9 cellular contexts compared by ENCODE assay signal in genomic region chr21:39313457-39314154, GRCh38. TPM values are rescaled to one million over a fixed set of nuclear protein-coding genes. Genes with fewer than 3 reads are reported as not detected.
A peak's percentile ranks its signal among the peaks of the same experiment; 100 is the strongest.
DNase-seq lines count a peak whose midpoint lies in the region; ATAC-seq, FAIRE-seq and TF ChIP-seq lines count a peak whose summit lies in the region.
"Had no signal": no experiment of that assay in that cellular context is flagged by ENCODE, and none has a peak within 500 bp of the region (broad histone marks: within the 10 kb centered on the region; RNA-seq: fewer than 3 reads in every experiment).

Gene BRWD1 (minus strand): TSS chr21:39313632. CDS start chr21:39313491, 141 bp downstream.

- peak within 1 kb of the TSS; percentile 96 for H3K27ac Mint-ChIP-seq in activated CD4-positive, alpha-beta T cell treated with anti-CD3 and anti-CD28 coated beads, Interleukin-2, amount 10 ng/mL, durations not matched to agents 7 days and 5 days

- H3K4me2 ChIP-seq in HepG2 (ENCODE audit: low read depth, low read length) = peak within 1 kb of the TSS; percentile 100

- TF ChIP-seq CTCF in AG09309 (IDR thresholded peaks at IDR 0.05; ENCODE audit: control insufficient read depth, insufficient read depth, low read depth, low read length, missing control alignments) (peak; percentile 10), HepG2 (CRISPR knock-in tag; IDR thresholded peaks at IDR 0.05) (peak; percentile 60)

- H3K4me3 Mint-ChIP-seq in activated CD4-positive, alpha-beta T cell treated with anti-CD3 and anti-CD28 coated beads, Interleukin-2, amount 10 ng/mL, durations not matched to agents 7 days and 5 days = peak within 1 kb of the TSS; percentile 97

- H3K4me1 ChIP-seq in HepG2 (ENCODE audit: insufficient read depth, low read length) = peaks cover 41% of the 10 kb centered on the region

- H3K27me3 Mint-ChIP-seq in activated CD4-positive, alpha-beta T cell treated with anti-CD3 and anti-CD28 coated beads, Interleukin-2, amount 10 ng/mL, durations not matched to agents 7 days and 5 days = no peaks in the 10 kb centered on the region

- H3K9me3 Mint-ChIP-seq in activated CD4-positive, alpha-beta T cell treated with anti-CD3 and anti-CD28 coated beads, Interleukin-2, amount 10 ng/mL, durations not matched to agents 7 days and 5 days = no peaks in the 10 kb centered on the region

- peak within 1 kb of the TSS; percentile 92 for H3K9ac ChIP-seq in HepG2 (ENCODE audit: insufficient read depth, low read depth, low read length)

- peaks cover 0 to 11% of the 10 kb centered on the region in 2 experiments; a peak in 3 of 5 replicates for H3K36me3 ChIP-seq in HepG2 (replicated peaks in 1 of 2; ENCODE audit: control insufficient read depth in 1 of 2, insufficient read depth in 2 of 2, low read length in 2 of 2)

- peaks cover 36% of the 10 kb centered on the region for H3K4me1 Mint-ChIP-seq in activated CD4-positive, alpha-beta T cell treated with anti-CD3 and anti-CD28 coated beads, Interleukin-2, amount 10 ng/mL, durations not matched to agents 7 days and 5 days

- DNase-seq in AG09309 (ENCODE audit: low read depth) = no peak
- peak; percentile 77 to 95 for DNase-seq in NCI-H524 (lab: John Stamatoyannopoulos, UW)
- peak; percentile 71 for DNase-seq in activated CD4-positive, alpha-beta T cell treated with anti-CD3 and anti-CD28 coated beads, Interleukin-2, amount 10 ng/mL, durations not matched to agents 7 days and 5 days
- peak; percentile 67 for DNase-seq in dedifferentiated amniotic fluid mesenchymal stem cell (ENCODE audit: extremely low spot score)
- DNase-seq in HepG2 (ENCODE audit: low spot score) = peak; percentile 72
- DNase-seq in stimulated activated CD4-positive, alpha-beta T cell treated with anti-CD3 and anti-CD28 coated beads, Interleukin-2, amount 100 ng/mL, for 48 hours = peak; percentile 66 to 76

- TF ChIP-seq POLR2A in HepG2 (IDR thresholded peaks at IDR 0.05; ENCODE audit: insufficient read depth in 1 of 2, low read depth in 2 of 2, low read length in 2 of 2) = peak; percentile 49 to 58; a peak in 3 of 4 replicates

- CTCF ChIA-PET in activated CD4-positive, alpha-beta T cell treated with anti-CD3 and anti-CD28 coated beads, Interleukin-2, amount 10 ng/mL, durations not matched to agents 7 days and 5 days (lab: Charles Lee) = interaction anchor here (0.5 to 2.4 kb wide), 4 partner anchors 13 to 34 kb away, joined by 3 to 7 read pairs (median 6); no protein-coding TSS in a partner anchor
- CTCF ChIA-PET in HepG2 (lab: Yijun Ruan, JAX; ENCODE audit: low intra/inter-chr PET ratio, low total read pairs) = interaction anchor here (2.2 kb wide), 1 partner anchor 75 kb away, joined by 10 read pairs; no protein-coding TSS in a partner anchor

- peak; percentile 41 for ATAC-seq in GM18868 (IDR thresholded peaks at IDR 0.05; ENCODE audit: unreplicated experiment)
- ATAC-seq in HG03159 (IDR thresholded peaks at IDR 0.05; ENCODE audit: unreplicated experiment) = peak; percentile 50
- ATAC-seq in HepG2 = peak; percentile 77

- WGBS in HepG2 (ENCODE audit: low lambda C conversion rate) = no CpG with 5 or more reads among the region's 101 CpGs

- H4K20me1 ChIP-seq in HepG2 (ENCODE audit: insufficient read depth, low read length) = peaks cover 25% of the 10 kb centered on the region

- peak; percentile 68 for TF ChIP-seq RAD21 in HepG2 (CRISPR knock-in tag; IDR thresholded peaks at IDR 0.05)

- BruUV-seq in HepG2 (replicated peaks; lab: Mats Ljungman, UMichigan) = no TSS peak

- no peak for FAIRE-seq in HepG2 (lab: Jason Lieb, UNC)
- FAIRE-seq: TTC549 had no signal

- in situ Hi-C loops in HepG2 (cut with HindIII; ENCODE audit: extremely low pct_ligation_motif_present, low pct_unique_long_range_greater_than_20kb) = no loop called here

- peaks cover 34% of the 10 kb centered on the region for H3K79me2 ChIP-seq in HepG2 (ENCODE audit: insufficient read depth, low read length)

- no peaks in the 10 kb centered on the region for H3K9me3 ChIP-seq in HepG2 (ENCODE audit: low read length)

- POLR2A ChIA-PET in activated CD4-positive, alpha-beta T cell treated with anti-CD3 and anti-CD28 coated beads, Interleukin-2, amount 10 ng/mL, durations not matched to agents 7 days and 5 days (lab: Charles Lee) = no interaction called here
- POLR2A ChIA-PET in HepG2 (lab: Yijun Ruan, JAX) = interaction anchor here (0.8 to 5.0 kb wide), 7 partner anchors 13 to 130 kb away, joined by 3 to 47 read pairs (median 15); partner anchors contain the start of genes HMGN1 and PSMG1

- H3K36me3 Mint-ChIP-seq in activated CD4-positive, alpha-beta T cell treated with anti-CD3 and anti-CD28 coated beads, Interleukin-2, amount 10 ng/mL, durations not matched to agents 7 days and 5 days (ENCODE audit: low read depth) = peaks cover 24% of the 10 kb centered on the region

- peak within 1 kb of the TSS; percentile 98 for H3K27ac ChIP-seq in HepG2 (ENCODE audit: extremely low read length, insufficient read depth, low read length)

- TF ChIP-seq EP300 in HepG2 (IDR thresholded peaks at IDR 0.05; ENCODE audit: low read depth in 2 of 2, low read length in 2 of 2) (no peak), HepG2 (CRISPR knock-in tag; IDR thresholded peaks at IDR 0.05; ENCODE audit: borderline replicate concordance) (peak; percentile 31; the same call in 1 of the 2 replicates)

- peak within 1 kb of the TSS; percentile 69 for H3K4me3 ChIP-seq in AG09309 (ENCODE audit: control insufficient read depth, low read depth, low read length)
- H3K4me3 ChIP-seq in HepG2 (replicated peaks in 1 of 3; ENCODE audit: insufficient read depth in 1 of 3, low read depth in 2 of 3, low read length in 3 of 3) = peak within 1 kb of the TSS; percentile 61 to 76 (median 72)

- intact Hi-C loops in HepG2 (cut with micrococcal nuclease; ENCODE audit: unreplicated experiment) = loop anchor here (2.0 kb wide), 2 partner anchors 35 to 75 kb away; partner anchors contain the start of gene HMGN1

- H2AFZ ChIP-seq in HepG2 (ENCODE audit: low read length) = peak within 1 kb of the TSS; percentile 80

- H3K27me3 ChIP-seq in HepG2 (ENCODE audit: control insufficient read depth in 1 of 2, insufficient read depth in 2 of 2, low read length in 2 of 2) = no peaks in the 10 kb centered on the region; a peak in 1 of 5 replicates

TF ChIP-seq in HepG2, 621 proteins besides CTCF, POLR2A, EP300 and RAD21 (continues in another document):
- peak; percentile 36; the same call in 1 of the 2 replicates for TF ChIP-seq KLF12 (CRISPR knock-in tag; IDR thresholded peaks at IDR 0.05; ENCODE audit: borderline replicate concordance)
- TF ChIP-seq ZSCAN21 (CRISPR knock-in tag; IDR thresholded peaks at IDR 0.05; ENCODE audit: borderline replicate concordance) = peak; percentile 89
- peak; percentile 58; the same call in 1 of the 2 replicates for TF ChIP-seq TEF (CRISPR knock-in tag; IDR thresholded peaks at IDR 0.05)
- TF ChIP-seq THAP8 (CRISPR knock-in tag; IDR thresholded peaks at IDR 0.05; ENCODE audit: borderline replicate concordance) = no peak
- TF ChIP-seq ZNF883 (CRISPR knock-in tag; IDR thresholded peaks at IDR 0.05; ENCODE audit: not compliant biosample characterization) = no peak
- TF ChIP-seq CEBPB (IDR thresholded peaks at IDR 0.05; ENCODE audit: borderline replicate concordance, low read depth, low read length) = no peak
- TF ChIP-seq ZNF792 (CRISPR knock-in tag; IDR thresholded peaks at IDR 0.05) = 0 out of 2 replicates have a peak, but pooled peaks have one; percentile 55
- TF ChIP-seq KLF16 (CRISPR knock-in tag; IDR thresholded peaks at IDR 0.05) = no peak
- no peak; the same call in 1 of the 2 replicates for TF ChIP-seq FOSL2 (CRISPR knock-in tag; IDR thresholded peaks at IDR 0.05)
- TF ChIP-seq ZNF546 (CRISPR knock-in tag; conservative IDR thresholded peaks at IDR 0.05) = peak; percentile 75; the same call in 1 of the 2 replicates
- peak; percentile 19; the same call in 1 of the 2 replicates for TF ChIP-seq ZNF121 (CRISPR knock-in tag; IDR thresholded peaks at IDR 0.05)

RNA-seq across cellular contexts. Expression of gene BRWD1, which starts in this region (rescaled TPM):
- 10 to 100 TPM; 33.0 to 34.4 TPM for total RNA-seq in activated CD4-positive, alpha-beta T cell treated with anti-CD3 and anti-CD28 coated beads, Interleukin-2, amount 10 ng/mL, durations not matched to agents 7 days and 5 days
- total RNA-seq in HepG2 (2016; rRNA removed; fragmentation: Illumina TruSeq; extraction: Trizol) = 28.0 and 28.7 TPM in 2 replicates
- 30.7 and 33.0 TPM in 2 replicates for total RNA-seq in HepG2 (2016; cell fraction: cytosol; rRNA removed; fragmentation: Illumina TruSeq; extraction: Trizol; ENCODE audit: low read depth)
- 28.3 TPM in 2 replicates for total RNA-seq in HepG2 (2016; cell fraction: insoluble cytoplasmic fraction; rRNA removed; fragmentation: Illumina TruSeq; extraction: Trizol)
- total RNA-seq in HepG2 (2016; cell fraction: membrane; rRNA removed; fragmentation: Illumina TruSeq; extraction: Trizol) = 24.7 and 28.2 TPM in 2 replicates
- total RNA-seq in HepG2 (2016; cell fraction: nucleus; rRNA removed; fragmentation: Illumina TruSeq; extraction: Trizol) = 61.1 and 61.3 TPM in 2 replicates
- 11.4 and 13.9 TPM in 2 replicates for polyA plus RNA-seq in HepG2 (2011; rRNA removed)
- 5.1 and 8.1 TPM in 2 replicates for polyA plus RNA-seq in HepG2 (2011; cell fraction: cytosol; rRNA removed)
- polyA plus RNA-seq in HepG2 (2011; cell fraction: nucleus; rRNA removed) = 14.0 and 19.1 TPM in 2 replicates
- polyA plus RNA-seq in HepG2 (2012) = 13.5 and 18.9 TPM in 2 replicates
- 3.9 and 4.4 TPM in 2 replicates for polyA plus RNA-seq in HepG2 (2016; cell fraction: cytosol; fragmentation: Illumina TruSeq; extraction: Trizol; ENCODE audit: low read depth)
- polyA plus RNA-seq in HepG2 (2016; cell fraction: insoluble cytoplasmic fraction; fragmentation: Illumina TruSeq; extraction: Trizol; ENCODE audit: low read depth) = 12.7 and 14.4 TPM in 2 replicates
- 8.7 TPM in 2 replicates for polyA plus RNA-seq in HepG2 (2016; cell fraction: membrane; fragmentation: Illumina TruSeq; extraction: Trizol; ENCODE audit: low read depth)
- 27.5 and 27.9 TPM in 2 replicates for polyA plus RNA-seq in HepG2 (2016; cell fraction: nucleus; fragmentation: Illumina TruSeq; extraction: Trizol; ENCODE audit: insufficient read depth, low read depth)
- polyA minus RNA-seq in HepG2 (2011; rRNA and poly(A)+ RNA removed; ENCODE audit: low replicate concordance) = 24.1 and 32.5 TPM in 2 replicates
- polyA minus RNA-seq in HepG2 (2011; cell fraction: cytosol; rRNA and poly(A)+ RNA removed) = 26.4 and 29.3 TPM in 2 replicates
- polyA minus RNA-seq in HepG2 (2011; cell fraction: nucleus; rRNA and poly(A)+ RNA removed) = 204 and 216 TPM in 2 replicates
